In the genomic region with DNA sequence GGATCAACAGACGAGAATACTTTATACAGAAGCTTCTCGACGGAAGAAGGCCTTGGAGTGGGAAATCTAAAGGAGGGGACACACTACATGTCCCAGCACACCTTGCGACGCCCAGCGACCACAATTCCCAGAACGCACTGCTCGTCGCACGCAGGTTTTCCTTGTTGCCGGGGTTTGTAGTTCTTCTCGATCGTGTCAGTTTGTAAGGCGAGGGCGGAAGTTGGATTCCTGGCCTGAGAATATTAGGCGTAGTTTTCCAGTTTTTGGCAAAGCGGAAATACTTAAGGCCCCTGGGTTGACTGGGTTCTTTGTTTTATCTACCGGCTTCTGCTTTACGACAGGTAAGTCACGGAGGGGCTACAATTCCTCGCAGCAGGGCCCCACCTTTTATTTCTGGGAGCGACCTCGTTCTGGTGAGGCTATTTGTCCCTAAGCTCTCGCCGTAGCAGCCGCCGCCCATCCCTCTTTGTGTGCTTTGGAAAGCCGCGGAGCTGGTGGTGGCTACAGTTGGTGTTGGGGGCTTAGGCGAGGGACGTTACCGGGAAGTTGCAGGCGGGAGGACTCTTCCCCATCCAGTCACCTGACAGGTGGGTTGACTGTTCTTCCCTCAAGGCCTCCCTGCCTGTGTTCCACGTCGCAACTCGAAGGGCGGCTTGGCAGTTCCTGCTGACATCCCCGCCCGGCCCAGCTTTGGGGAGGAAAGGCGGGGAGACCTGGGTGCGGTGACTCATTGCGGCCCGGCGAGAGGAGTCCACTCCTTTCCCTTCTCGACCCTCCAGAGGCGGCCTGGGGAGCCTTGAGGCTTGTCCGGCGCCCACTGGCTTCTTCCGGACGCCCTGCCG, we compare ENCODE assay signal across 8 cellular contexts. TPM values are rescaled to one million over a fixed set of nuclear protein-coding genes. Genes with fewer than 3 reads are reported as not detected.
DNase-seq lines count a peak whose midpoint lies in the region; TF ChIP-seq lines count a peak whose summit lies in the region.

A gene (plus strand): TSS at position 183 of the 842 bp plus-strand sequence. CDS start 2,687 bp downstream, outside the sequence.

- H3K4me2 ChIP-seq in SK-N-SH, result peak within 1 kb of the TSS; percentile 74

- peak within 1 kb of the TSS; percentile 83 to 96 for H3K4me3 ChIP-seq in SK-N-SH (ENCODE audit: low read depth in 2 of 2, low read length in 1 of 2)

- 0% methylated on average over 20 of the region's 51 CpGs for WGBS in SK-N-SH (ENCODE audit: low lambda C conversion rate)

- H2AFZ ChIP-seq in SK-N-SH (ENCODE audit: low read depth), result peak within 1 kb of the TSS; percentile 90

- H4K20me1 ChIP-seq in SK-N-SH (ENCODE audit: insufficient read depth), result peaks cover 36% of the 10 kb centered on the region

- H3K4me1 ChIP-seq in SK-N-SH (ENCODE audit: control insufficient read depth in 1 of 2, insufficient read depth in 2 of 2, low read depth in 1 of 2, low read length in 1 of 2), result peaks cover 7 to 8% of the 10 kb centered on the region in 2 experiments; a peak in 2 of 4 replicates

- peaks cover 15 to 28% of the 10 kb centered on the region in 2 experiments for H3K36me3 ChIP-seq in SK-N-SH (replicated peaks in 1 of 2; ENCODE audit: control insufficient read depth in 1 of 2, insufficient read depth in 2 of 2, low read length in 1 of 2)

- no peak for TF ChIP-seq CTCF in SK-N-SH (IDR thresholded peaks at IDR 0.05)

- POLR2A ChIA-PET in HEK293T (lab: Yijun Ruan, JAX), result interaction anchor here (0.6 to 1.3 kb wide), 5 partner anchors 12 to 754 kb away, joined by 3 to 5 read pairs (median 3); a partner anchor contains a TSS
- POLR2A ChIA-PET in SK-N-SH (lab: Yijun Ruan, JAX), result interaction anchor here (1.0 to 1.6 kb wide), 2 partner anchors 12 to 37 kb away, joined by 5 to 6 read pairs; no protein-coding TSS in a partner anchor

- peaks cover 7% of the 10 kb centered on the region for H3F3A ChIP-seq in SK-N-SH (replicated peaks; ENCODE audit: insufficient read depth)

- CTCF ChIA-PET in HEK293T (lab: Yijun Ruan, JAX), result interaction anchor here (1.1 to 1.8 kb wide), 2 partner anchors 16 to 417 kb away, joined by 3 to 9 read pairs; no protein-coding TSS in a partner anchor
- CTCF ChIA-PET in SK-N-SH (lab: Yijun Ruan, JAX), result interaction anchor here (1.0 to 2.2 kb wide), 6 partner anchors 11 to 417 kb away, joined by 3 to 8 read pairs (median 5); no protein-coding TSS in a partner anchor

- H3K27me3 ChIP-seq in SK-N-SH (ENCODE audit: insufficient read depth), result no peaks in the 10 kb centered on the region

- TF ChIP-seq EP300 in SK-N-SH (IDR thresholded peaks at IDR 0.05; ENCODE audit: borderline replicate concordance in 1 of 2, low read depth in 1 of 2, low read length in 1 of 2), result no peak

- peak within 1 kb of the TSS; percentile 91 for H3K9ac ChIP-seq in SK-N-SH

- peak within 1 kb of the TSS; percentile 79 to 95 for H3K27ac ChIP-seq in SK-N-SH (ENCODE audit: low read depth in 2 of 2, low read length in 1 of 2)

- DNase-seq in GM04504 (ENCODE audit: low read depth) (peak; percentile 91), HEK293T (ENCODE audit: extremely low spot score) (peak; percentile 88), NAMALWA (ENCODE audit: low spot score) (peak; percentile 82), SK-N-SH (peak; percentile 83), germinal center (ENCODE audit: low spot score) (peak; percentile 73), non-pigmented ciliary epithelial cell (ENCODE audit: low read depth) (peak; percentile 89), superior temporal gyrus (ENCODE audit: extremely low spot score) (peak; percentile 98)
- peak; percentile 80 for DNase-seq in activated naive CD4-positive, alpha-beta T cell treated with anti-CD3 and anti-CD28 coated beads, Interleukin-2, amount 50 U/mL, for 16 hours

- H3K79me2 ChIP-seq in SK-N-SH (ENCODE audit: insufficient read depth), result peaks cover 49% of the 10 kb centered on the region

- H3K9me2 ChIP-seq in SK-N-SH, result no peaks in the 10 kb centered on the region

- no peak for TF ChIP-seq RAD21 in SK-N-SH (IDR thresholded peaks at IDR 0.05; ENCODE audit: low read length)

- no peaks in the 10 kb centered on the region for H3K9me3 ChIP-seq in SK-N-SH

TF ChIP-seq in HEK293T, 16 proteins besides CTCF, POLR2A, EP300 and RAD21:
- TF ChIP-seq SUZ12 (IDR thresholded peaks at IDR 0.05) (peak; percentile 81), ELF4 (IDR thresholded peaks at IDR 0.05) (peak; percentile 93), L3MBTL2 (conservative IDR thresholded peaks at IDR 0.05) (peak; percentile 53), FOXM1 (IDR thresholded peaks at IDR 0.05; ENCODE audit: borderline replicate concordance) (no peak)
TF ChIP-seq in HEK293T: peak in this region for 3.

TF ChIP-seq in SK-N-SH, 30 proteins besides CTCF, POLR2A, EP300 and RAD21:
- peak; percentile 54; the same call in 1 of the 2 replicates for TF ChIP-seq POLR2AphosphoS5 (IDR thresholded peaks at IDR 0.05; ENCODE audit: low read depth, low read length)
- no peak for TF ChIP-seq TCF12 (IDR thresholded peaks at IDR 0.05)
- peak; percentile 37; the same call in 1 of the 2 replicates for TF ChIP-seq NRF1 (IDR thresholded peaks at IDR 0.05; ENCODE audit: low read depth, low read length)
- peak; percentile 93 for TF ChIP-seq CHD2 (IDR thresholded peaks at IDR 0.05; ENCODE audit: low read length, partially characterized antibody)
- peak; percentile 64 for TF ChIP-seq GABPA (IDR thresholded peaks at IDR 0.05; ENCODE audit: low read depth)
- TF ChIP-seq ELF1 (IDR thresholded peaks at IDR 0.05), result peak; percentile 94
- TF ChIP-seq, protein P1, sequence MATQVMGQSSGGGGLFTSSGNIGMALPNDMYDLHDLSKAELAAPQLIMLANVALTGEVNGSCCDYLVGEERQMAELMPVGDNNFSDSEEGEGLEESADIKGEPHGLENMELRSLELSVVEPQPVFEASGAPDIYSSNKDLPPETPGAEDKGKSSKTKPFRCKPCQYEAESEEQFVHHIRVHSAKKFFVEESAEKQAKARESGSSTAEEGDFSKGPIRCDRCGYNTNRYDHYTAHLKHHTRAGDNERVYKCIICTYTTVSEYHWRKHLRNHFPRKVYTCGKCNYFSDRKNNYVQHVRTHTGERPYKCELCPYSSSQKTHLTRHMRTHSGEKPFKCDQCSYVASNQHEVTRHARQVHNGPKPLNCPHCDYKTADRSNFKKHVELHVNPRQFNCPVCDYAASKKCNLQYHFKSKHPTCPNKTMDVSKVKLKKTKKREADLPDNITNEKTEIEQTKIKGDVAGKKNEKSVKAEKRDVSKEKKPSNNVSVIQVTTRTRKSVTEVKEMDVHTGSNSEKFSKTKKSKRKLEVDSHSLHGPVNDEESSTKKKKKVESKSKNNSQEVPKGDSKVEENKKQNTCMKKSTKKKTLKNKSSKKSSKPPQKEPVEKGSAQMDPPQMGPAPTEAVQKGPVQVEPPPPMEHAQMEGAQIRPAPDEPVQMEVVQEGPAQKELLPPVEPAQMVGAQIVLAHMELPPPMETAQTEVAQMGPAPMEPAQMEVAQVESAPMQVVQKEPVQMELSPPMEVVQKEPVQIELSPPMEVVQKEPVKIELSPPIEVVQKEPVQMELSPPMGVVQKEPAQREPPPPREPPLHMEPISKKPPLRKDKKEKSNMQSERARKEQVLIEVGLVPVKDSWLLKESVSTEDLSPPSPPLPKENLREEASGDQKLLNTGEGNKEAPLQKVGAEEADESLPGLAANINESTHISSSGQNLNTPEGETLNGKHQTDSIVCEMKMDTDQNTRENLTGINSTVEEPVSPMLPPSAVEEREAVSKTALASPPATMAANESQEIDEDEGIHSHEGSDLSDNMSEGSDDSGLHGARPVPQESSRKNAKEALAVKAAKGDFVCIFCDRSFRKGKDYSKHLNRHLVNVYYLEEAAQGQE (IDR thresholded peaks at IDR 0.05; ENCODE audit: low read depth, low read length), result no peak
- peak; percentile 73 for TF ChIP-seq MXI1 (IDR thresholded peaks at IDR 0.05; ENCODE audit: low read depth, low read length)
- TF ChIP-seq, protein P2, sequence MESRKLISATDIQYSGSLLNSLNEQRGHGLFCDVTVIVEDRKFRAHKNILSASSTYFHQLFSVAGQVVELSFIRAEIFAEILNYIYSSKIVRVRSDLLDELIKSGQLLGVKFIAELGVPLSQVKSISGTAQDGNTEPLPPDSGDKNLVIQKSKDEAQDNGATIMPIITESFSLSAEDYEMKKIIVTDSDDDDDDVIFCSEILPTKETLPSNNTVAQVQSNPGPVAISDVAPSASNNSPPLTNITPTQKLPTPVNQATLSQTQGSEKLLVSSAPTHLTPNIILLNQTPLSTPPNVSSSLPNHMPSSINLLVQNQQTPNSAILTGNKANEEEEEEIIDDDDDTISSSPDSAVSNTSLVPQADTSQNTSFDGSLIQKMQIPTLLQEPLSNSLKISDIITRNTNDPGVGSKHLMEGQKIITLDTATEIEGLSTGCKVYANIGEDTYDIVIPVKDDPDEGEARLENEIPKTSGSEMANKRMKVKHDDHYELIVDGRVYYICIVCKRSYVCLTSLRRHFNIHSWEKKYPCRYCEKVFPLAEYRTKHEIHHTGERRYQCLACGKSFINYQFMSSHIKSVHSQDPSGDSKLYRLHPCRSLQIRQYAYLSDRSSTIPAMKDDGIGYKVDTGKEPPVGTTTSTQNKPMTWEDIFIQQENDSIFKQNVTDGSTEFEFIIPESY (IDR thresholded peaks at IDR 0.05; ENCODE audit: borderline replicate concordance, low read depth), result no peak
- TF ChIP-seq RCOR1 (IDR thresholded peaks at IDR 0.05; ENCODE audit: low read length), result no peak
- TF ChIP-seq, protein P3, sequence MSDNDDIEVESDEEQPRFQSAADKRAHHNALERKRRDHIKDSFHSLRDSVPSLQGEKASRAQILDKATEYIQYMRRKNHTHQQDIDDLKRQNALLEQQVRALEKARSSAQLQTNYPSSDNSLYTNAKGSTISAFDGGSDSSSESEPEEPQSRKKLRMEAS (IDR thresholded peaks at IDR 0.05; ENCODE audit: low read depth), result peak; percentile 69
- TF ChIP-seq TEAD4 (IDR thresholded peaks at IDR 0.05; ENCODE audit: borderline replicate concordance, insufficient read depth), result no peak
- TF ChIP-seq SIN3A (IDR thresholded peaks at IDR 0.05; ENCODE audit: borderline replicate concordance, low read depth, low read length), result peak; percentile 54; the same call in 1 of the 2 replicates
- peak; percentile 35; the same call in 1 of the 2 replicates for TF ChIP-seq YY1 (IDR thresholded peaks at IDR 0.05; ENCODE audit: low read depth)
- no peak for TF ChIP-seq FOXJ3 (CRISPR knock-in tag; IDR thresholded peaks at IDR 0.05)
- peak; percentile 59; the same call in 1 of the 2 replicates for TF ChIP-seq FOSL2 (IDR thresholded peaks at IDR 0.05; ENCODE audit: borderline replicate concordance, low read depth)
- TF ChIP-seq TAF1 (IDR thresholded peaks at IDR 0.05; ENCODE audit: borderline replicate concordance, low read depth, low read length), result peak; percentile 44; the same call in 1 of the 2 replicates
- no peak for TF ChIP-seq JUND (IDR thresholded peaks at IDR 0.05)
TF ChIP-seq in SK-N-SH: peak in this region for 11.

RNA-seq across cellular contexts. Expression of the gene that starts here (rescaled TPM):
- polyA plus RNA-seq in SK-N-SH (2012; rRNA removed), result 99.7 and 134 TPM in 2 replicates
- polyA plus RNA-seq in SK-N-SH (2012; cell fraction: cytosol; rRNA removed), result 139 and 147 TPM in 2 replicates
- polyA plus RNA-seq in SK-N-SH (2012; cell fraction: nucleus; rRNA removed), result 50.7 and 114 TPM in 2 replicates

Comparison
In these comparisons a context has a peak if more than half of its experiments do, and no peak if none do; other contexts are left out.
1. Peak in every context shown above with its lines: DNase-seq, H3K4me3 ChIP-seq and H3K27ac ChIP-seq.